19 cellular contexts compared by ENCODE assay signal in the genomic region with DNA sequence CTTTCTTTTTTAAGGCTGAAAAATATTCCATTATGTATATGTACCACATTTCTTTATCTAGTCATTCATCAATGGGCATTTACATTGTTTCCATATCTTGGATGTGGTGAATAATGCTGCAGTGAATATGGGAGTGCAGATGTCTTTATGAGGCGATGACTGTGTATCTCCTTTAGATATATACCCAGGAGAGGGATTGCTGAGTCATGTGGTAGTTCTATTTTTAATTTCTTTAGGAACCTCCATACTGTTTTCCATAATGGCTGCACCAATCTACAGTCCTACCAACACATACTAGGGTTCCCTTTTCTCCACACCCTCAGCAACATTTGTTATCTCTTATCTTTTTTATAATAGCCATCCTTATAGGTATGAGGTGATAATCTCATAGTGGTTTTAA.
"Had no signal": no experiment of that assay in that cellular context is flagged by ENCODE, and none has a peak within 500 bp of the region (broad histone marks: within the 10 kb centered on the region; RNA-seq: fewer than 3 reads in every experiment).

No MANE protein-coding gene starts in this region.

- H3K4me3 Mint-ChIP-seq: activated T-helper 1 cell treated with anti-CD3 and anti-CD28 coated beads, Interleukin-12 subunit alpha, Interleukin-12 subunit beta, Interleukin-2, Interleukin-4 antibody, amounts not matched to agents 30 ng/mL and 10 ng/mL and 1 ng/mL, durations not matched to agents 14 hours and 24 hours and 36 hours; effector memory CD8-positive, alpha-beta T cell had no signal

- H3K9me3 ChIP-seq: adrenal gland, gastroesophageal sphincter, heart left ventricle, upper lobe of right lung had no signal

- H3K36me3 Mint-ChIP-seq: activated naive CD4-positive, alpha-beta T cell treated with anti-CD3 and anti-CD28 coated beads, Interleukin-2, amount 50 U/mL, for 72 hours had no signal

- H3K27me3 Mint-ChIP-seq: effector memory CD8-positive, alpha-beta T cell had no signal

- FAIRE-seq: kidney had no signal

- H3K27ac Mint-ChIP-seq: activated naive CD4-positive, alpha-beta T cell treated with anti-CD3 and anti-CD28 coated beads, Interleukin-2, amount 50 U/mL, for 72 hours; activated T-helper 1 cell treated with anti-CD3 and anti-CD28 coated beads, Interleukin-12 subunit alpha, Interleukin-12 subunit beta, Interleukin-2, Interleukin-4 antibody, amounts not matched to agents 30 ng/mL and 10 ng/mL and 1 ng/mL, durations not matched to agents 14 hours and 24 hours and 36 hours had no signal

- H3K9me3 Mint-ChIP-seq: activated naive CD4-positive, alpha-beta T cell treated with anti-CD3 and anti-CD28 coated beads, Interleukin-2, amount 50 U/mL, for 72 hours; effector memory CD8-positive, alpha-beta T cell had no signal

- H3K27me3 ChIP-seq: adrenal gland, cardiac muscle cell, gastroesophageal sphincter, heart left ventricle, upper lobe of right lung had no signal

- H3K4me3 ChIP-seq: adrenal gland, cardiac muscle cell, gastroesophageal sphincter, heart left ventricle, upper lobe of right lung had no signal

- H3K4me1 ChIP-seq: adrenal gland, gastroesophageal sphincter, upper lobe of right lung had no signal

- ATAC-seq: activated naive CD4-positive, alpha-beta T cell treated with anti-CD3 and anti-CD28 coated beads, Interleukin-2, amount 50 U/mL, for 72 hours; effector memory CD8-positive, alpha-beta T cell; gastroesophageal sphincter; heart left ventricle; left lobe of liver; upper lobe of right lung had no signal

- DNase-seq: activated CD4-positive, alpha-beta T cell treated with anti-CD3 and anti-CD28 coated beads for 1 hour; activated CD4-positive, alpha-beta T cell treated with anti-CD3 and anti-CD28 coated beads, Interleukin-2, amount 50 U/mL, for 4 hours; activated gamma-delta T cell treated with Interleukin-2 at 50 U/mL for 16 hours; adrenal gland; dermis blood vessel endothelial cell; effector memory CD8-positive, alpha-beta T cell; heart left ventricle; kidney; occipital lobe; retina; stimulated activated naive CD4-positive, alpha-beta T cell; T-helper 2 cell; upper lobe of right lung; WERI-Rb-1 had no signal

- H3K27ac ChIP-seq: adrenal gland, cardiac muscle cell, gastroesophageal sphincter, heart left ventricle, upper lobe of right lung, WERI-Rb-1 had no signal

- H3K36me3 ChIP-seq: adrenal gland, cardiac muscle cell, upper lobe of right lung, WERI-Rb-1 had no signal
